ENCODE assay signal across 11 cellular contexts in genomic region chr5:180621311-180621710, GRCh38. TPM values are rescaled to one million over a fixed set of nuclear protein-coding genes. Genes with fewer than 3 reads are reported as not detected.
"Had no signal": no experiment of that assay in that cellular context is flagged by ENCODE, and none has a peak within 500 bp of the region (broad histone marks: within the 10 kb centered on the region; RNA-seq: fewer than 3 reads in every experiment).

No MANE protein-coding gene starts in this region.

- H3K4me1 Mint-ChIP-seq: IgD-negative memory B cell had no signal

- H3K4me3 ChIP-seq: GM23248, HAP-1 had no signal

- H2AFZ ChIP-seq: GM23248 had no signal

- ATAC-seq: HCT116, HepG2 had no signal

- DNase-seq: GM23248, GOT3, H7, HFFc6 had no signal

- H3K4me1 ChIP-seq: HAP-1 had no signal

- FAIRE-seq: HepG2 had no signal

- H3K36me3 Mint-ChIP-seq: IgD-negative memory B cell had no signal

- H3K9me3 ChIP-seq: HAP-1 had no signal

- H3K4me3 Mint-ChIP-seq: HFFc6, IgD-negative memory B cell had no signal

- H3K9me3 Mint-ChIP-seq: IgD-negative memory B cell had no signal

- H3K36me3 ChIP-seq: HAP-1 had no signal

- H3K27ac Mint-ChIP-seq: HFFc6, IgD-negative memory B cell had no signal

- H3K9ac ChIP-seq: GM23248 had no signal

- H3K27ac ChIP-seq: GM23248, HL-60 had no signal

RNA-seq across cellular contexts. Expression of gene FLT4, which starts 28.1 kb away (rescaled TPM):
- total RNA-seq: GM23248, H4, HepG2, HFFc6 had no signal
- polyA plus RNA-seq: GM23248, HepG2 had no signal

RNA-seq across cellular contexts. Expression of gene SCGB3A1, which starts 30.0 kb away (rescaled TPM):
- total RNA-seq: GM23248, H4, H7, HepG2, HFFc6, HT1080 had no signal
- polyA plus RNA-seq: GM23248, HepG2, IgD-negative memory B cell had no signal
